In the genomic region with DNA sequence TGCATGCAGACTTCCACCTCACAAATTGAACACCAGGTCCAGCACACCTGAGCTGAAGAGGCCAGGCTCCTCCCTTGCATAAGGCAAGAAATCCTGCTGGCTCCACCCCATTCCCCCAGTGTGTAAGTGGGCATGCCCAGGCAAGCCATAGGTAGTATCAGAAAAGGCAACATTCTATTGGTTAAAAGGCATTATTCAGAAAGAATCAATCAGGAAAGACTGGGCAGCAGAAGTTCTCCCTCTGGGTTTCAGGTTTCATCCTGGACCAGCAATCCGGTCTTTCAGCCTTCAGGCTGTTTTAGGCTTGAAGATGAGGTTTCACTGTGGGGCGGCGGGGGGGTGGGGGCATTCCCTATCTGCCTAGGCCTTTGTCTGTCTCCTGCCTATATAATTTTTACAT, we compare ENCODE assay signal across 24 cellular contexts. TPM values are rescaled to one million over a fixed set of nuclear protein-coding genes. Genes with fewer than 3 reads are reported as not detected.
DNase-seq lines count a peak whose midpoint lies in the region; ATAC-seq and TF ChIP-seq lines count a peak whose summit lies in the region.
"Had no signal": no experiment of that assay in that cellular context is flagged by ENCODE, and none has a peak within 500 bp of the region (broad histone marks: within the 10 kb centered on the region; RNA-seq: fewer than 3 reads in every experiment).

No MANE protein-coding gene starts in this region.

- ATAC-seq in gastrocnemius medialis (no peak), GM19463 (IDR thresholded peaks at IDR 0.05; ENCODE audit: unreplicated experiment) (no peak)
- ATAC-seq: left lung had no signal

- H3K27ac ChIP-seq in 22Rv1 (peak overlapping the region; percentile 19; the same call in 1 of the 2 replicates), gastrocnemius medialis (no peak overlapping the region)
- H3K27ac ChIP-seq: coronary artery, left lung, neutrophil, vagina had no signal

- TF ChIP-seq POLR2A in gastrocnemius medialis (IDR thresholded peaks at IDR 0.05) = no peak

- in situ Hi-C loops in gastrocnemius medialis (cut with MboI; ENCODE audit: low sequenced_read_pairs in 4 of 4) = no loop called here

- no peaks in the 10 kb centered on the region for H3K36me3 ChIP-seq in gastrocnemius medialis
- H3K36me3 ChIP-seq: left lung, neutrophil, vagina had no signal

- H3K27me3 ChIP-seq in gastrocnemius medialis = no peaks in the 10 kb centered on the region
- H3K27me3 ChIP-seq: left lung, neutrophil, vagina had no signal

- H3K9me3 ChIP-seq in gastrocnemius medialis = no peaks in the 10 kb centered on the region
- H3K9me3 ChIP-seq: neutrophil, vagina had no signal

- no peaks in the 10 kb centered on the region for H3K4me1 ChIP-seq in gastrocnemius medialis
- H3K4me1 ChIP-seq: left lung, vagina had no signal

- TF ChIP-seq CTCF in 22Rv1 (IDR thresholded peaks at IDR 0.05) (no peak), gastrocnemius medialis (IDR thresholded peaks at IDR 0.05 in 4 of 5, conservative IDR thresholded peaks at IDR 0.05 in 1 of 5) (no peak)

- intact Hi-C loops in gastrocnemius medialis (cut with DNase I; ENCODE audit: low total_unique reads) = no loop called here

- no peak overlapping the region for H3K4me3 ChIP-seq in gastrocnemius medialis
- H3K4me3 ChIP-seq: coronary artery, left lung, vagina had no signal

- peak; percentile 30 for DNase-seq in HT1080 (ENCODE audit: low read depth)
- DNase-seq in NCI-H748 treated with DMSO at 0.1 percent for 48 hours (lab: John Stamatoyannopoulos, UW) = peak; percentile 77
- peak; percentile 55 for DNase-seq in fibroblast of peridontal ligament (ENCODE audit: extremely low read depth)
- DNase-seq in gastrocnemius medialis = no peak
- no peak for DNase-seq in MV-4-11 (lab: John Stamatoyannopoulos, UW)
- no peak for DNase-seq in effector CD8-positive, alpha-beta T cell (lab: John Stamatoyannopoulos, UW)
- DNase-seq: ACHN; activated CD4-positive, alpha-beta T cell treated with anti-CD3 and anti-CD28 coated beads for 4 hours; activated naive CD8-positive, alpha-beta T cell treated with anti-CD3 and anti-CD28 coated beads, Interleukin-2, amount 10 ng/mL, durations not matched to agents 7 days and 5 days; C1 segment of cervical spinal cord; GDM1; Karpas-422; left lung; Right ventricle myocardium superior; small intestine; stimulated activated CD4-positive, alpha-beta T cell treated with anti-CD3 and anti-CD28 coated beads, Interleukin-4, amount 100 ng/mL, for 4 hours had no signal

RNA-seq across cellular contexts. Expression of gene LHX8, which starts 42.0 kb away (rescaled TPM):
- not detected in 2 replicates for total RNA-seq in HT1080 (2014; rRNA removed; shearing (Covaris generic))
- not detected in 2 replicates for polyA plus RNA-seq in HT1080 (2015; cell fraction: cytosol; rRNA removed)
- polyA plus RNA-seq in HT1080 (2015; cell fraction: nucleus; rRNA removed) = 0.07 TPM in 1 of 2 replicates, not detected in the other
- not detected for total RNA-seq in gastrocnemius medialis
- total RNA-seq: activated naive CD8-positive, alpha-beta T cell treated with anti-CD3 and anti-CD28 coated beads, Interleukin-2, amount 10 ng/mL, durations not matched to agents 7 days and 5 days; activated T-helper 2 cell treated with anti-CD3 and anti-CD28 coated beads, Interferon-gamma antibody, Interleukin-2, Interleukin-4, amounts not matched to agents 10 μg/mL and 5 μg/mL and 100 μg/mL, durations not matched to agents 14 hours and 24 hours and 36 hours; endothelial cell of umbilical vein; left lung; pulmonary artery endothelial cell; Right ventricle myocardium superior; vagina had no signal
- polyA plus RNA-seq: endothelial cell of umbilical vein, small intestine had no signal

Comparison
In these comparisons a context has a peak if more than half of its experiments do, and no peak if none do; other contexts are left out.
1. DNase-seq: peak in HT1080 (single experiment), NCI-H748 treated with DMSO at 0.1 percent for 48 hours (single experiment) and fibroblast of peridontal ligament (single experiment); none in gastrocnemius medialis (0 of 2), MV-4-11 (single experiment) and effector CD8-positive, alpha-beta T cell (single experiment).